ENCODE assay signal across 1 cellular context in the genomic region with DNA sequence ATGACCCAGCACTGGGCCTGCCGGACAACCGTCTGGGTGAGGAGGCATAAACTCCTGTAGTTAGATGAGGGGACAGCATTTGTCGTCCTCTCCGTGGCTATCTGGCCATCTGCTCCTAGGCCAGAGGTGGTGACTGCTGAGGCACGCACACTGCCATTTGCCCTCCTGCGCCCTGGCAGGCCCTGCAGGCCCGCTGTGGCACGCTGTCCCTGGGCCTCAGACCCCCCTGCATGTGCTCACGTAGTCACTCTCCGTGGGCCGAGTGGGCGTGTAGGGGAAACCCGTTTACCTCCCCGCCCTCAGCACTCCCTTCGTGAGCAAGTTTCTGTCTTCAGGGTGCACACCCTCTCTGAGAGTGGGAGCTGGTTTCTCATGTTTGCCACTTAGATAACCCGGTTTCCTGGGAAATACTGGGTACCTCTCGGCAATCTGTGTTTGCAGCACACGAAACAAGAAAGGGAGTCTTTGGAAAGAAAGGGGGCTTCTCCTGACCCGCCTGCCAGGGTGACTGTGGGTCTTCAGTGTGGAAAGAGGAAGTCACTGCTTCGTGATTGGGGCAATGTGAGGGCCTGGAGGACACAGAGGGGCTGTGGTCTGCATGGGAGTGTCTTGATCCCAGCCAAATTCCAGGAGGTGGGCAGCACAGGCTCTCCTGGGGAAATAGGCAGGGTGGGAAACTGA.
TF ChIP-seq lines count a peak whose summit lies in the region.

No MANE protein-coding gene starts in this region.

TF ChIP-seq in K562, 482 proteins besides CTCF, POLR2A, EP300 and RAD21 (continued from another document):
- TF ChIP-seq CXXC5 (CRISPR knock-in tag; IDR thresholded peaks at IDR 0.05), result 0 out of 2 replicates have a peak, but pooled peaks have one; percentile 30
- peak; percentile 2; the same call in 1 of the 2 replicates for TF ChIP-seq POLR2G (IDR thresholded peaks at IDR 0.05; ENCODE audit: low read depth, low read length)
- TF ChIP-seq ZNF76 (CRISPR knock-in tag; IDR thresholded peaks at IDR 0.05; ENCODE audit: borderline replicate concordance), result no peak
- TF ChIP-seq ZBTB2 (IDR thresholded peaks at IDR 0.05), result peak; percentile 45; the same call in 1 of the 2 replicates
- TF ChIP-seq SMARCA4 (IDR thresholded peaks at IDR 0.05), result 0 out of 2 replicates have a peak, but pooled peaks have one; percentile 8
- TF ChIP-seq, protein P1, sequence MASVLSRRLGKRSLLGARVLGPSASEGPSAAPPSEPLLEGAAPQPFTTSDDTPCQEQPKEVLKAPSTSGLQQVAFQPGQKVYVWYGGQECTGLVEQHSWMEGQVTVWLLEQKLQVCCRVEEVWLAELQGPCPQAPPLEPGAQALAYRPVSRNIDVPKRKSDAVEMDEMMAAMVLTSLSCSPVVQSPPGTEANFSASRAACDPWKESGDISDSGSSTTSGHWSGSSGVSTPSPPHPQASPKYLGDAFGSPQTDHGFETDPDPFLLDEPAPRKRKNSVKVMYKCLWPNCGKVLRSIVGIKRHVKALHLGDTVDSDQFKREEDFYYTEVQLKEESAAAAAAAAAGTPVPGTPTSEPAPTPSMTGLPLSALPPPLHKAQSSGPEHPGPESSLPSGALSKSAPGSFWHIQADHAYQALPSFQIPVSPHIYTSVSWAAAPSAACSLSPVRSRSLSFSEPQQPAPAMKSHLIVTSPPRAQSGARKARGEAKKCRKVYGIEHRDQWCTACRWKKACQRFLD (CRISPR knock-in tag; IDR thresholded peaks at IDR 0.05), result 0 out of 2 replicates have a peak, but pooled peaks have one; percentile 50
- peak; percentile 98 for TF ChIP-seq SPI1 (IDR thresholded peaks at IDR 0.05; ENCODE audit: borderline replicate concordance, low read depth, low read length)
- peak; percentile 63 for TF ChIP-seq EGR1 (conservative IDR thresholded peaks at IDR 0.05)
- TF ChIP-seq, protein P2, sequence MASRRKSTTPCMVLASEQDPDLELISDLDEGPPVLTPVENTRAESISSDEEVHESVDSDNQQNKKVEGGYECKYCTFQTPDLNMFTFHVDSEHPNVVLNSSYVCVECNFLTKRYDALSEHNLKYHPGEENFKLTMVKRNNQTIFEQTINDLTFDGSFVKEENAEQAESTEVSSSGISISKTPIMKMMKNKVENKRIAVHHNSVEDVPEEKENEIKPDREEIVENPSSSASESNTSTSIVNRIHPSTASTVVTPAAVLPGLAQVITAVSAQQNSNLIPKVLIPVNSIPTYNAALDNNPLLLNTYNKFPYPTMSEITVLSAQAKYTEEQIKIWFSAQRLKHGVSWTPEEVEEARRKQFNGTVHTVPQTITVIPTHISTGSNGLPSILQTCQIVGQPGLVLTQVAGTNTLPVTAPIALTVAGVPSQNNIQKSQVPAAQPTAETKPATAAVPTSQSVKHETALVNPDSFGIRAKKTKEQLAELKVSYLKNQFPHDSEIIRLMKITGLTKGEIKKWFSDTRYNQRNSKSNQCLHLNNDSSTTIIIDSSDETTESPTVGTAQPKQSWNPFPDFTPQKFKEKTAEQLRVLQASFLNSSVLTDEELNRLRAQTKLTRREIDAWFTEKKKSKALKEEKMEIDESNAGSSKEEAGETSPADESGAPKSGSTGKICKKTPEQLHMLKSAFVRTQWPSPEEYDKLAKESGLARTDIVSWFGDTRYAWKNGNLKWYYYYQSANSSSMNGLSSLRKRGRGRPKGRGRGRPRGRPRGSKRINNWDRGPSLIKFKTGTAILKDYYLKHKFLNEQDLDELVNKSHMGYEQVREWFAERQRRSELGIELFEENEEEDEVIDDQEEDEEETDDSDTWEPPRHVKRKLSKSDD (conservative IDR thresholded peaks at IDR 0.05; ENCODE audit: low read length), result no peak
- 0 out of 2 replicates have a peak, but pooled peaks have one; percentile 54 for TF ChIP-seq ZNF584 (CRISPR knock-in tag; IDR thresholded peaks at IDR 0.05; ENCODE audit: low read depth)
- 0 out of 2 replicates have a peak, but pooled peaks have one; percentile 27 for TF ChIP-seq GATA2 (CRISPR knock-in tag; IDR thresholded peaks at IDR 0.05)
- TF ChIP-seq RBFOX2 (IDR thresholded peaks at IDR 0.05; ENCODE audit: low read depth, low read length), result peak; percentile 34; the same call in 1 of the 2 replicates
- TF ChIP-seq VEZF1 (CRISPR knock-in tag; IDR thresholded peaks at IDR 0.05), result peak; percentile 46; the same call in 1 of the 2 replicates
- TF ChIP-seq, protein P3, sequence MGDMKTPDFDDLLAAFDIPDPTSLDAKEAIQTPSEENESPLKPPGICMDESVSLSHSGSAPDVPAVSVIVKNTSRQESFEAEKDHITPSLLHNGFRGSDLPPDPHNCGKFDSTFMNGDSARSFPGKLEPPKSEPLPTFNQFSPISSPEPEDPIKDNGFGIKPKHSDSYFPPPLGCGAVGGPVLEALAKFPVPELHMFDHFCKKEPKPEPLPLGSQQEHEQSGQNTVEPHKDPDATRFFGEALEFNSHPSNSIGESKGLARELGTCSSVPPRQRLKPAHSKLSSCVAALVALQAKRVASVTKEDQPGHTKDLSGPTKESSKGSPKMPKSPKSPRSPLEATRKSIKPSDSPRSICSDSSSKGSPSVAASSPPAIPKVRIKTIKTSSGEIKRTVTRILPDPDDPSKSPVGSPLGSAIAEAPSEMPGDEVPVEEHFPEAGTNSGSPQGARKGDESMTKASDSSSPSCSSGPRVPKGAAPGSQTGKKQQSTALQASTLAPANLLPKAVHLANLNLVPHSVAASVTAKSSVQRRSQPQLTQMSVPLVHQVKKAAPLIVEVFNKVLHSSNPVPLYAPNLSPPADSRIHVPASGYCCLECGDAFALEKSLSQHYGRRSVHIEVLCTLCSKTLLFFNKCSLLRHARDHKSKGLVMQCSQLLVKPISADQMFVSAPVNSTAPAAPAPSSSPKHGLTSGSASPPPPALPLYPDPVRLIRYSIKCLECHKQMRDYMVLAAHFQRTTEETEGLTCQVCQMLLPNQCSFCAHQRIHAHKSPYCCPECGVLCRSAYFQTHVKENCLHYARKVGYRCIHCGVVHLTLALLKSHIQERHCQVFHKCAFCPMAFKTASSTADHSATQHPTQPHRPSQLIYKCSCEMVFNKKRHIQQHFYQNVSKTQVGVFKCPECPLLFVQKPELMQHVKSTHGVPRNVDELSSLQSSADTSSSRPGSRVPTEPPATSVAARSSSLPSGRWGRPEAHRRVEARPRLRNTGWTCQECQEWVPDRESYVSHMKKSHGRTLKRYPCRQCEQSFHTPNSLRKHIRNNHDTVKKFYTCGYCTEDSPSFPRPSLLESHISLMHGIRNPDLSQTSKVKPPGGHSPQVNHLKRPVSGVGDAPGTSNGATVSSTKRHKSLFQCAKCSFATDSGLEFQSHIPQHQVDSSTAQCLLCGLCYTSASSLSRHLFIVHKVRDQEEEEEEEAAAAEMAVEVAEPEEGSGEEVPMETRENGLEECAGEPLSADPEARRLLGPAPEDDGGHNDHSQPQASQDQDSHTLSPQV (IDR thresholded peaks at IDR 0.05), result peak; percentile 52; the same call in 1 of the 2 replicates
- 0 out of 2 replicates have a peak, but pooled peaks have one; percentile 10 for TF ChIP-seq CTBP1 (IDR thresholded peaks at IDR 0.05; ENCODE audit: borderline replicate concordance)
- TF ChIP-seq MAX (CRISPR knock-in tag; IDR thresholded peaks at IDR 0.05), result 0 out of 2 replicates have a peak, but pooled peaks have one; percentile 10
- peak; percentile 65; the same call in 1 of the 2 replicates for TF ChIP-seq KLF13 (tag; IDR thresholded peaks at IDR 0.05; ENCODE audit: borderline replicate concordance, low read depth)
- 0 out of 2 replicates have a peak, but pooled peaks have one; percentile 6 for TF ChIP-seq ARID1B (IDR thresholded peaks at IDR 0.05)
- 0 out of 4 replicates have a peak, but pooled peaks of 1 of the 2 experiments have one; percentile 16 for TF ChIP-seq ZNF639 (CRISPR knock-in tag; conservative IDR thresholded peaks at IDR 0.05 in 1 of 2, IDR thresholded peaks at IDR 0.05 in 1 of 2)
